Comparison of ENCODE assay signal across 1 cellular context in genomic region chr11:3205261-3206127, GRCh38.
A peak's percentile ranks its signal among the peaks of the same experiment; 100 is the strongest.
TF ChIP-seq lines count a peak whose summit lies in the region.

No MANE protein-coding gene starts in this region.

TF ChIP-seq in IMR-90, 13 proteins besides CTCF, POLR2A, EP300 and RAD21:
- TF ChIP-seq MAFK (IDR thresholded peaks at IDR 0.05; ENCODE audit: low read depth, low read length) (peak; percentile 17; the same call in 1 of the 2 replicates), NFE2L2 (IDR thresholded peaks at IDR 0.05; ENCODE audit: low read depth, low read length) (no peak)
TF ChIP-seq in IMR-90: peak in this region for 1.
